Comparison of ENCODE assay signal across 23 cellular contexts in genomic region chr5:179307931-179308471, GRCh38. TPM values are rescaled to one million over a fixed set of nuclear protein-coding genes. Genes with fewer than 3 reads are reported as not detected.
DNase-seq lines count a peak whose midpoint lies in the region; ATAC-seq and TF ChIP-seq lines count a peak whose summit lies in the region.
"Had no signal": no experiment of that assay in that cellular context is flagged by ENCODE, and none has a peak within 500 bp of the region (broad histone marks: within the 10 kb centered on the region; RNA-seq: fewer than 3 reads in every experiment).

No MANE protein-coding gene starts in this region.

- H3K27me3 Mint-ChIP-seq in HFFc6 (ENCODE audit: insufficient read depth) = peaks cover 2% of the 10 kb centered on the region; the same call in 1 of the 2 replicates
- H3K27me3 Mint-ChIP-seq in T-helper 2 cell treated with Interferon-gamma antibody and Interleukin-4, amounts not matched to agents 5 μg/mL and 100 μg/mL, for 36 hours (ENCODE audit: low read depth) = no peaks in the 10 kb centered on the region
- H3K27me3 Mint-ChIP-seq: activated CD4-positive, alpha-beta T cell treated with anti-CD3 and anti-CD28 coated beads, Interleukin-2, amount 10 ng/mL, durations not matched to agents 7 days and 5 days; activated T-cell treated with anti-CD3 and anti-CD28 coated beads, Interleukin-2, amount 50 U/mL, for 24 hours; stimulated activated naive CD8-positive, alpha-beta T cell treated with anti-CD3 and anti-CD28 coated beads, Interleukin-15, amount 100 ng/mL, for 72 hours had no signal

- intact Hi-C loops in left lung (cut with DNase I) = no loop called here
- intact Hi-C loops in sciatic nerve (cut with DNase I) = no loop called here

- no peak overlapping the region; the same call in 1 of the 2 replicates for H3K4me3 Mint-ChIP-seq in HFFc6
- H3K4me3 Mint-ChIP-seq in T-helper 2 cell treated with Interferon-gamma antibody and Interleukin-4, amounts not matched to agents 5 μg/mL and 100 μg/mL, for 36 hours = no peak overlapping the region
- H3K4me3 Mint-ChIP-seq: activated CD4-positive, alpha-beta T cell treated with anti-CD3 and anti-CD28 coated beads, Interleukin-2, amount 10 ng/mL, durations not matched to agents 7 days and 5 days; activated T-cell treated with anti-CD3 and anti-CD28 coated beads, Interleukin-2, amount 50 U/mL, for 24 hours; stimulated activated naive CD8-positive, alpha-beta T cell treated with anti-CD3 and anti-CD28 coated beads, Interleukin-15, amount 100 ng/mL, for 72 hours had no signal

- DNase-seq in HFFc6 (no peak), left lung (peak; percentile 20 to 74), sciatic nerve (ENCODE audit: low spot score) (peak; percentile 51), NCI-H2029 treated with DMSO at 0.1 percent for 48 hours (lab: John Stamatoyannopoulos, UW) (no peak)
- DNase-seq in T-helper 2 cell treated with Interferon-gamma antibody and Interleukin-4, amounts not matched to agents 5 μg/mL and 100 μg/mL, for 36 hours (ENCODE audit: low spot score) = no peak
- DNase-seq: activated CD4-positive, alpha-beta T cell treated with anti-CD3 and anti-CD28 coated beads, Interleukin-2, amount 10 ng/mL, durations not matched to agents 7 days and 5 days; activated gamma-delta T cell treated with Interleukin-2 at 50 U/mL for 16 hours; activated T-cell treated with anti-CD3 and anti-CD28 coated beads, Interleukin-2, amount 50 U/mL, for 24 hours; Calu3; central memory CD4-positive, alpha-beta T cell; NCI-H1436 treated with DMSO at 0.1 percent for 48 hours; NCI-H510A treated with DMSO at 0.1 percent for 48 hours; PC-9; SHP77 treated with DMSO at 0.1 percent for 48 hours; stimulated activated CD8-positive, alpha-beta memory T cell treated with anti-CD3 and anti-CD28 coated beads, Interleukin-4, amount 100 ng/mL, for 48 hours; stimulated activated naive CD8-positive, alpha-beta T cell treated with anti-CD3 and anti-CD28 coated beads, Interleukin-15, amount 100 ng/mL, for 72 hours had no signal

- peaks cover 63% of the 10 kb centered on the region for H3K79me2 ChIP-seq in ACC112 (ENCODE audit: control insufficient read depth, insufficient read depth, low read length, unreplicated experiment)

- H3K27ac ChIP-seq in ACC112 (ENCODE audit: low read depth, low read length) (0 out of 2 replicates have a peak overlapping the region, but pooled peaks have one; percentile 98), left lung (no peak overlapping the region)
- H3K27ac ChIP-seq: PC-9, prostate gland had no signal

- peaks cover 69% of the 10 kb centered on the region for H3K4me1 Mint-ChIP-seq in HFFc6 (ENCODE audit: low read depth)
- H3K4me1 Mint-ChIP-seq in T-helper 2 cell treated with Interferon-gamma antibody and Interleukin-4, amounts not matched to agents 5 μg/mL and 100 μg/mL, for 36 hours (ENCODE audit: low read depth) = no peaks in the 10 kb centered on the region
- H3K4me1 Mint-ChIP-seq: activated CD4-positive, alpha-beta T cell treated with anti-CD3 and anti-CD28 coated beads, Interleukin-2, amount 10 ng/mL, durations not matched to agents 7 days and 5 days; stimulated activated naive CD8-positive, alpha-beta T cell treated with anti-CD3 and anti-CD28 coated beads, Interleukin-15, amount 100 ng/mL, for 72 hours had no signal

- H3K27ac Mint-ChIP-seq in HFFc6 = peak overlapping the region; percentile 90
- H3K27ac Mint-ChIP-seq in T-helper 2 cell treated with Interferon-gamma antibody and Interleukin-4, amounts not matched to agents 5 μg/mL and 100 μg/mL, for 36 hours = no peak overlapping the region
- H3K27ac Mint-ChIP-seq: activated CD4-positive, alpha-beta T cell treated with anti-CD3 and anti-CD28 coated beads, Interleukin-2, amount 10 ng/mL, durations not matched to agents 7 days and 5 days; activated T-cell treated with anti-CD3 and anti-CD28 coated beads, Interleukin-2, amount 50 U/mL, for 24 hours had no signal

- TF ChIP-seq CTCF in HFFc6 (IDR thresholded peaks at IDR 0.05) (no peak), left lung (IDR thresholded peaks at IDR 0.05) (no peak)

- H3K36me3 ChIP-seq in ACC112 (ENCODE audit: insufficient read depth, low read length) (no peaks in the 10 kb centered on the region), left lung (no peaks in the 10 kb centered on the region)
- H3K36me3 ChIP-seq: prostate gland, tibial artery had no signal

- H3K4me1 ChIP-seq in ACC112 (ENCODE audit: control insufficient read depth, insufficient read depth, low read length, unreplicated experiment) (peaks cover 41% of the 10 kb centered on the region), left lung (peaks cover 0 to 5% of the 10 kb centered on the region in 2 donors)
- H3K4me1 ChIP-seq: prostate gland had no signal

- H3K9me3 Mint-ChIP-seq in HFFc6 = peaks cover 5% of the 10 kb centered on the region; the same call in 1 of the 2 replicates
- H3K9me3 Mint-ChIP-seq in T-helper 2 cell treated with Interferon-gamma antibody and Interleukin-4, amounts not matched to agents 5 μg/mL and 100 μg/mL, for 36 hours = peaks cover 15% of the 10 kb centered on the region

- no peak for ATAC-seq in left lung
- no peak for ATAC-seq in sciatic nerve
- no peak for ATAC-seq in HG02852 (IDR thresholded peaks at IDR 0.05; ENCODE audit: unreplicated experiment)

- H3K9me3 ChIP-seq in left lung = peaks cover 0 to 16% of the 10 kb centered on the region in 2 donors
- H3K9me3 ChIP-seq: prostate gland had no signal

- no peak overlapping the region for H3K4me3 ChIP-seq in ACC112 (ENCODE audit: low read depth, low read length)
- no peak overlapping the region for H3K4me3 ChIP-seq in left lung
- H3K4me3 ChIP-seq: lung, PC-9, prostate gland, skin epidermis, tibial artery had no signal

- H2AFZ ChIP-seq in ACC112 (ENCODE audit: low read length, unreplicated experiment) = no peak overlapping the region
- H2AFZ ChIP-seq: PC-9 had no signal

- H3K27me3 ChIP-seq in ACC112 (ENCODE audit: insufficient read depth, low read length) (no peaks in the 10 kb centered on the region), left lung (no peaks in the 10 kb centered on the region)
- H3K27me3 ChIP-seq: tibial artery had no signal

- H3K36me3 Mint-ChIP-seq in HFFc6 (ENCODE audit: low read depth) = peaks cover 27% of the 10 kb centered on the region
- no peaks in the 10 kb centered on the region for H3K36me3 Mint-ChIP-seq in T-helper 2 cell treated with Interferon-gamma antibody and Interleukin-4, amounts not matched to agents 5 μg/mL and 100 μg/mL, for 36 hours (ENCODE audit: low read depth)

RNA-seq across cellular contexts. Expression of gene ADAMTS2, which starts 37.3 kb away (rescaled TPM):
- total RNA-seq in HFFc6 (2021; fragmentation: NEBNext Ultra II Directional; extraction: Animal tissue kit (Norgen Biotek cat#: 25700)) = 10 to 100 TPM; 31.5 to 38.4 (median 34.1) TPM
- total RNA-seq in left lung (10 to 100 TPM; 51.6 to 68.2 TPM), sciatic nerve (25.3 TPM)
- total RNA-seq: activated CD4-positive, alpha-beta T cell treated with anti-CD3 and anti-CD28 coated beads, Interleukin-2, amount 10 ng/mL, durations not matched to agents 7 days and 5 days; Calu3; endothelial cell of umbilical vein; PC-9 had no signal

Comparison
In these comparisons a context has a peak if more than half of its experiments do, and no peak if none do; other contexts are left out.
1. DNase-seq: peak in left lung (2 of 2) and sciatic nerve (single experiment); none in HFFc6 (single experiment), NCI-H2029 treated with DMSO at 0.1 percent for 48 hours (single experiment) and T-helper 2 cell treated with Interferon-gamma antibody and Interleukin-4, amounts not matched to agents 5 μg/mL and 100 μg/mL, for 36 hours (single experiment).